Comparison of ENCODE assay signal across 9 cellular contexts in genomic region chr12:20212658-20213387, GRCh38.
A peak's percentile ranks its signal among the peaks of the same experiment; 100 is the strongest.
DNase-seq lines count a peak whose midpoint lies in the region; ATAC-seq and TF ChIP-seq lines count a peak whose summit lies in the region.
"Had no signal": no experiment of that assay in that cellular context is flagged by ENCODE, and none has a peak within 500 bp of the region (broad histone marks: within the 10 kb centered on the region; RNA-seq: fewer than 3 reads in every experiment).

No MANE protein-coding gene starts in this region.

- TF ChIP-seq CTCF in BJ (IDR thresholded peaks at IDR 0.05; ENCODE audit: insufficient read depth, low read depth, low read length): no peak
- TF ChIP-seq CTCF in NB4 (IDR thresholded peaks at IDR 0.05; ENCODE audit: low read depth, low read length): no peak
- no peak for TF ChIP-seq CTCF in heart right ventricle (IDR thresholded peaks at IDR 0.05)

- H3K36me3 Mint-ChIP-seq in activated naive CD4-positive, alpha-beta T cell treated with anti-CD3 and anti-CD28 coated beads, Interleukin-2, amount 50 U/mL, for 72 hours: no peaks in the 10 kb centered on the region
- H3K36me3 Mint-ChIP-seq: activated naive CD4-positive, alpha-beta T cell treated with anti-CD3 and anti-CD28 coated beads, Interleukin-2, amount 50 U/mL, for 24 hours had no signal

- H3K4me1 ChIP-seq in heart right ventricle: peaks cover 5 to 48% (median 31%) of the 10 kb centered on the region in 9 donors

- 14 to 15% methylated on average over 7 of the region's 7 CpGs for WGBS in heart right ventricle, 2 donors

- H3K27ac Mint-ChIP-seq in activated naive CD4-positive, alpha-beta T cell treated with anti-CD3 and anti-CD28 coated beads, Interleukin-2, amount 50 U/mL, for 72 hours: no peak overlapping the region
- H3K27ac Mint-ChIP-seq: activated naive CD4-positive, alpha-beta T cell treated with anti-CD3 and anti-CD28 coated beads, Interleukin-2, amount 50 U/mL, for 24 hours had no signal

- peaks cover 18 to 20% of the 10 kb centered on the region in 2 donors for H3K9me3 Mint-ChIP-seq in activated naive CD4-positive, alpha-beta T cell treated with anti-CD3 and anti-CD28 coated beads, Interleukin-2, amount 50 U/mL, for 72 hours

- H3K27ac ChIP-seq in heart right ventricle: peak overlapping the region; percentile 53 to 86 (median 78)

- peak; percentile 96 for DNase-seq in BJ (ENCODE audit: low read depth)
- peak; percentile 38 for DNase-seq in NB4 (ENCODE audit: low read depth)
- peak in 50 of 56 donors; percentile 8 to 87 (median 50) for DNase-seq in amygdala (lab: John Stamatoyannopoulos, UW)
- DNase-seq in heart right ventricle: peak; percentile 76 to 89
- peak; percentile 92 for DNase-seq in posterior vena cava (ENCODE audit: low spot score)
- DNase-seq in activated naive CD4-positive, alpha-beta T cell treated with anti-CD3 and anti-CD28 coated beads, Interleukin-2, amount 50 U/mL, for 72 hours (ENCODE audit: low spot score in 2 of 2): no peak
- no peak for DNase-seq in activated CD4-positive, alpha-beta T cell treated with anti-CD3 and anti-CD28 coated beads for 48 hours

- TF ChIP-seq POLR2A in NB4 (IDR thresholded peaks at IDR 0.05; ENCODE audit: extremely low read depth, insufficient read length): no peak

- H3K27me3 ChIP-seq in BJ (ENCODE audit: control insufficient read depth, insufficient read depth, low read length): no peaks in the 10 kb centered on the region
- H3K27me3 ChIP-seq in heart right ventricle: no peaks in the 10 kb centered on the region

- no peaks in the 10 kb centered on the region for H3K36me3 ChIP-seq in BJ (ENCODE audit: control insufficient read depth, insufficient read depth, low read length)
- H3K36me3 ChIP-seq in heart right ventricle: no peaks in the 10 kb centered on the region

- ATAC-seq in heart right ventricle (peak; percentile 95 to 99 (median 98)), HG02798 (IDR thresholded peaks at IDR 0.05; ENCODE audit: poor library complexity, unreplicated experiment) (no peak)
- no peak for ATAC-seq in activated naive CD4-positive, alpha-beta T cell treated with anti-CD3 and anti-CD28 coated beads, Interleukin-2, amount 50 U/mL, for 72 hours

- intact Hi-C loops in heart right ventricle (cut with DNase I): loop anchor here in 6 of 10 donors (5.0 to 10.0 kb wide), 8 partner anchors 59 to 468 kb away; partner anchors contain the start of gene PDE3A (in 5 of the 6)
- intact Hi-C loops in posterior vena cava (cut with DNase I): no loop called here

- H3K9me3 ChIP-seq in heart right ventricle: no peaks in the 10 kb centered on the region

- H3K4me3 ChIP-seq in BJ (ENCODE audit: low read depth, low read length): no peak overlapping the region
- H3K4me3 ChIP-seq in NB4 (ENCODE audit: low read depth, low read length): no peak overlapping the region
- peak overlapping the region in 9 of 10 donors; percentile 0 to 37 (median 16) for H3K4me3 ChIP-seq in heart right ventricle

- POLR2A ChIA-PET in BJ (lab: Charles Lee): interaction anchor here (0.5 kb wide), 2 partner anchors 206 to 705 kb away, joined by 3 read pairs; no protein-coding TSS in a partner anchor

- CTCF ChIA-PET in BJ (lab: Yijun Ruan, JAX): interaction anchor here (0.6 to 0.7 kb wide), 2 partner anchors 155 to 311 kb away, joined by 3 to 4 read pairs; no protein-coding TSS in a partner anchor

Comparison
In these comparisons a context has a peak if more than half of its experiments do, and no peak if none do; other contexts are left out.
1. DNase-seq: peak in BJ (single experiment), NB4 (single experiment), amygdala (50 of 56), heart right ventricle (2 of 2) and posterior vena cava (single experiment); none in activated naive CD4-positive, alpha-beta T cell treated with anti-CD3 and anti-CD28 coated beads, Interleukin-2, amount 50 U/mL, for 72 hours (0 of 2) and activated CD4-positive, alpha-beta T cell treated with anti-CD3 and anti-CD28 coated beads for 48 hours (single experiment).
2. H3K4me3 ChIP-seq: peak in heart right ventricle (9 of 10); none in BJ (single experiment) and NB4 (single experiment).
3. ATAC-seq: peak in heart right ventricle (8 of 8); none in HG02798 (single experiment) and activated naive CD4-positive, alpha-beta T cell treated with anti-CD3 and anti-CD28 coated beads, Interleukin-2, amount 50 U/mL, for 72 hours (0 of 2).
4. intact Hi-C loops: an anchor here in heart right ventricle (5.0 to 10.0 kb wide); none called in posterior vena cava.